In the genomic region with DNA sequence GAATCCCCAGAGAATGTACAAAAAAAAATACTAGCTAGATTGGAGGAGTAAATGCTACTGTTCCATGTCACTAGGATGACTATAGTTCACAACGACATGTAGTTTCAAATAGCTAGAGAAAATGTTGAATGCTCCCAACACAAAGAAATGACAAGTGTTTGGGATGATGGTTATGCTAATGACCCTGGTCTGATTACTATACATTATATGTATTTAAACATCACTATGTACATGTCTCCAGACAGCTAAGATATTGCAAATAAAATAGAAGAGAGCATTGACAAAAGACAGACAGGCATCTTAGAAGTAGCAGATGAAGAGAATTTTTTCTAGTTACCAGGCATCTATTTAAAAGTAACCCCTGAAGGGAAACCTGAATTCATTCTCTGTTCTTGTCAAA, we compare ENCODE assay signal across 1 cellular context.
"Had no signal": no experiment of that assay in that cellular context is flagged by ENCODE, and none has a peak within 500 bp of the region (broad histone marks: within the 10 kb centered on the region; RNA-seq: fewer than 3 reads in every experiment).

No MANE protein-coding gene starts in this region.

- H3K36me3 ChIP-seq: MG63 had no signal

- H3K27me3 ChIP-seq: MG63 had no signal

- H3K4me3 ChIP-seq: MG63 had no signal
